Comparison of ENCODE assay signal across 16 cellular contexts in the genomic region with DNA sequence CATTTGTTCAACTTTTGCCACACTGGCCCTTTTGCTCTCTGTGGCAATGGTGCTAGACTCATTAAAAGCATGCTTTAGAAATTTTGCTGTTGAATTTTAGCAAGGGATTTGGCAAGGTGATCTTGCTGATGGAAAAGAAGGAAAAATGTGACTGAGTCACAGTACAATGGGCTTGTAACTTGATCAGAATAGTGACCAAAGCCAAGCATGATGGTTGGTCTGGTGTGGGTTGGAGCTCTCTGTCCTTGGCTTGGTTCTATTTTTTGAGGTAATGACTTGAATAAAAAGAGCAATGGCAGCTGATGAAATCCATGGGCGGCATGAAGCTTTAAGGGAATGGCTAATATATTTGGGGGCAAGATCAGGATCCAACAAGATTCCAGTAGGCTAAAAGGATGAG.
A peak's percentile ranks its signal among the peaks of the same experiment; 100 is the strongest.
DNase-seq lines count a peak whose midpoint lies in the region; ATAC-seq, FAIRE-seq and TF ChIP-seq lines count a peak whose summit lies in the region.
"Had no signal": no experiment of that assay in that cellular context is flagged by ENCODE, and none has a peak within 500 bp of the region (broad histone marks: within the 10 kb centered on the region; RNA-seq: fewer than 3 reads in every experiment).

No MANE protein-coding gene starts in this region.

- H3K79me1 ChIP-seq in mesenchymal stem cell (replicated peaks; ENCODE audit: low read length, poor library complexity, severe bottlenecking) (no peaks in the 10 kb centered on the region), neuronal stem cell (ENCODE audit: low read depth, low read length) (no peaks in the 10 kb centered on the region)

- FAIRE-seq in A549 (lab: Jason Lieb, UNC) (peak; percentile 18), GM19239 (lab: Jason Lieb, UNC) (no peak)
- FAIRE-seq: H54, HTR-8/SVneo had no signal

- no peak overlapping the region for H2BK5ac ChIP-seq in mesenchymal stem cell (ENCODE audit: low read depth, low read length, poor library complexity, severe bottlenecking)
- no peak overlapping the region for H2BK5ac ChIP-seq in neuronal stem cell (ENCODE audit: low read length)

- CTCF ChIA-PET in A549 (lab: Yijun Ruan, JAX), result interaction anchor here (1.4 to 3.5 kb wide), 3 partner anchors 9 to 19 kb away, joined by 5 to 24 read pairs (median 10); no protein-coding TSS in a partner anchor
- CTCF ChIA-PET in activated CD4-positive, alpha-beta T cell treated with anti-CD3 and anti-CD28 coated beads, Interleukin-2, amount 10 ng/mL, durations not matched to agents 7 days and 5 days (lab: Charles Lee), result no interaction called here

- no peak overlapping the region for H2AK5ac ChIP-seq in mesenchymal stem cell (ENCODE audit: low read length, severe bottlenecking)
- H2AK5ac ChIP-seq in neuronal stem cell (ENCODE audit: low read depth, low read length), result no peak overlapping the region

- in situ Hi-C loops in GM13976 (cut with MboI; ENCODE audit: low sequenced_read_pairs, unreplicated experiment), result no loop called here

- H3K4me1 ChIP-seq in A549, result peaks cover 8% of the 10 kb centered on the region; the same call in 1 of the 3 replicates
- peaks cover 2% of the 10 kb centered on the region for H3K4me1 ChIP-seq in mesenchymal stem cell (ENCODE audit: control insufficient read depth, insufficient read depth, low read depth, low read length)
- peaks cover 71% of the 10 kb centered on the region for H3K4me1 ChIP-seq in psoas muscle
- H3K4me1 ChIP-seq in neuronal stem cell (ENCODE audit: control insufficient read depth in 2 of 2, insufficient read depth in 1 of 2, low read depth in 1 of 2, low read length in 2 of 2), result peaks cover 0 to 15% of the 10 kb centered on the region in 2 donors

- H3K9me3 ChIP-seq in A549, result no peaks in the 10 kb centered on the region
- H3K9me3 ChIP-seq in mesenchymal stem cell (ENCODE audit: control insufficient read depth, low read length), result no peaks in the 10 kb centered on the region
- H3K9me3 ChIP-seq in psoas muscle, result no peaks in the 10 kb centered on the region
- H3K9me3 ChIP-seq in neuronal stem cell (replicated peaks in 1 of 2; ENCODE audit: control insufficient read depth in 2 of 2, insufficient read depth in 1 of 2, low read depth in 1 of 2, low read length in 2 of 2), result peaks cover 0 to 2% of the 10 kb centered on the region in 2 donors
- H3K9me3 ChIP-seq: BLaER1 treated with 17β-estradiol and CSF1 and Interleukin-3, amounts not matched to agents 10 nM and 100 nM had no signal

- TF ChIP-seq POLR2A in A549 (IDR thresholded peaks at IDR 0.05; ENCODE audit: low read length), result no peak

- H3K36me3 Mint-ChIP-seq in brain, result no peaks in the 10 kb centered on the region
- H3K36me3 Mint-ChIP-seq in activated CD4-positive, alpha-beta T cell treated with anti-CD3 and anti-CD28 coated beads, Interleukin-2, amount 10 ng/mL, durations not matched to agents 7 days and 5 days (ENCODE audit: low read depth), result no peaks in the 10 kb centered on the region
- H3K36me3 Mint-ChIP-seq: CD4-positive, CD25-positive, alpha-beta regulatory T cell had no signal

- H2BK120ac ChIP-seq in mesenchymal stem cell (ENCODE audit: low read depth, low read length), result no peak overlapping the region
- no peak overlapping the region for H2BK120ac ChIP-seq in neuronal stem cell (ENCODE audit: low read depth, low read length)

- ATAC-seq in A549 (no peak), psoas muscle (peak in 2 of 4 donors; percentile 22 to 26)
- ATAC-seq: HCT116 had no signal

- H3K18ac ChIP-seq in mesenchymal stem cell (ENCODE audit: low read depth in 1 of 2, low read length in 2 of 2) (peak overlapping the region; percentile 28 to 45), neuronal stem cell (ENCODE audit: low read length) (no peak overlapping the region)

- POLR2A ChIA-PET in A549 (lab: Yijun Ruan, JAX), result no interaction called here
- POLR2A ChIA-PET in activated CD4-positive, alpha-beta T cell treated with anti-CD3 and anti-CD28 coated beads, Interleukin-2, amount 10 ng/mL, durations not matched to agents 7 days and 5 days (lab: Charles Lee), result no interaction called here

- H3K27ac Mint-ChIP-seq in brain, result peak overlapping the region in 3 of 5 experiments; percentile 21 to 59 (median 32)
- H3K27ac Mint-ChIP-seq in activated CD4-positive, alpha-beta T cell treated with anti-CD3 and anti-CD28 coated beads, Interleukin-2, amount 10 ng/mL, durations not matched to agents 7 days and 5 days, result no peak overlapping the region
- H3K27ac Mint-ChIP-seq: CD4-positive, CD25-positive, alpha-beta regulatory T cell had no signal

- TF ChIP-seq EP300 in A549 (IDR thresholded peaks at IDR 0.05), result no peak

- H3K23ac ChIP-seq in mesenchymal stem cell (ENCODE audit: low read length in 2 of 2), result no peak overlapping the region
- no peak overlapping the region for H3K23ac ChIP-seq in neuronal stem cell (ENCODE audit: low read depth, low read length, poor library complexity)

- H2AFZ ChIP-seq in mesenchymal stem cell (ENCODE audit: low read depth, low read length) (no peak overlapping the region), neuronal stem cell (ENCODE audit: low read length) (no peak overlapping the region)

- H4K8ac ChIP-seq in mesenchymal stem cell (ENCODE audit: low read length) (no peak overlapping the region), neuronal stem cell (ENCODE audit: low read depth, low read length) (no peak overlapping the region)

- no peak overlapping the region for H3K27ac ChIP-seq in A549
- H3K27ac ChIP-seq in mesenchymal stem cell (ENCODE audit: low read length, poor library complexity, severe bottlenecking), result no peak overlapping the region
- peak overlapping the region; percentile 85 for H3K27ac ChIP-seq in psoas muscle
- no peak overlapping the region for H3K27ac ChIP-seq in neuronal stem cell (replicated peaks; ENCODE audit: low read length)
- H3K27ac ChIP-seq: 22Rv1; BLaER1 treated with 17β-estradiol and CSF1 and Interleukin-3, amounts not matched to agents 10 nM and 100 nM had no signal

- H3K9me3 Mint-ChIP-seq in brain, result peaks cover 0 to 3% (median 0%) of the 10 kb centered on the region in 5 experiments
- H3K9me3 Mint-ChIP-seq in activated CD4-positive, alpha-beta T cell treated with anti-CD3 and anti-CD28 coated beads, Interleukin-2, amount 10 ng/mL, durations not matched to agents 7 days and 5 days, result no peaks in the 10 kb centered on the region
- H3K9me3 Mint-ChIP-seq: CD4-positive, CD25-positive, alpha-beta regulatory T cell had no signal

- peak overlapping the region; percentile 29 to 89 for H2BK12ac ChIP-seq in mesenchymal stem cell (ENCODE audit: low read length in 2 of 2)
- no peak overlapping the region for H2BK12ac ChIP-seq in neuronal stem cell (ENCODE audit: low read length)

- 100% methylated on average over 1 of the region's 1 CpG for WGBS in A549 (ENCODE audit: missing lambda C conversion rate)
- 100% methylated on average over 1 of the region's 1 CpG for WGBS in mesenchymal stem cell
- 26 to 55% (median 39%) methylated on average over 1 of the region's 1 CpG for WGBS in psoas muscle, 3 donors
- WGBS in neuronal stem cell (ENCODE audit: extremely low coverage in 2 of 2, insufficient read length in 2 of 2, insufficient replicate concordance in 1 of 2), 2 donors, result no CpG with 5 or more reads among the region's 1 CpG

- no peak for TF ChIP-seq RAD21 in A549 (conservative IDR thresholded peaks at IDR 0.05 in 1 of 2, IDR thresholded peaks at IDR 0.05 in 1 of 2)

- no peak overlapping the region for H3K4me3 Mint-ChIP-seq in brain
- no peak overlapping the region for H3K4me3 Mint-ChIP-seq in activated CD4-positive, alpha-beta T cell treated with anti-CD3 and anti-CD28 coated beads, Interleukin-2, amount 10 ng/mL, durations not matched to agents 7 days and 5 days
- H3K4me3 Mint-ChIP-seq: CD4-positive, CD25-positive, alpha-beta regulatory T cell had no signal

- H3K4ac ChIP-seq in mesenchymal stem cell (ENCODE audit: low read depth in 1 of 2, low read length in 2 of 2) (peak overlapping the region in 1 of 2 experiments; percentile 55), neuronal stem cell (ENCODE audit: low read length) (no peak overlapping the region)

- H2BK15ac ChIP-seq in mesenchymal stem cell (ENCODE audit: low read depth, poor library complexity, severe bottlenecking) (no peak overlapping the region), neuronal stem cell (ENCODE audit: low read length) (no peak overlapping the region)

- no peak for DNase-seq in A549 (ENCODE audit: low read depth in 1 of 2, low spot score in 1 of 2)
- DNase-seq in mesenchymal stem cell, result no peak
- no peak for DNase-seq in psoas muscle
- no peak for DNase-seq in GM13976 (ENCODE audit: low spot score)
- DNase-seq in GM19239 (ENCODE audit: insufficient read length, low spot score), result no peak
- DNase-seq in neuronal stem cell (ENCODE audit: low spot score), result no peak
- DNase-seq in activated CD4-positive, alpha-beta T cell treated with anti-CD3 and anti-CD28 coated beads, Interleukin-2, amount 10 ng/mL, durations not matched to agents 7 days and 5 days, result no peak
- DNase-seq: CD4-positive, CD25-positive, alpha-beta regulatory T cell; DMS53; GF-D8 had no signal

- H3K14ac ChIP-seq in mesenchymal stem cell (ENCODE audit: low read length in 2 of 2) (no peak overlapping the region), neuronal stem cell (ENCODE audit: low read length) (no peak overlapping the region)

- H3K4me3 ChIP-seq in A549, result no peak overlapping the region
- no peak overlapping the region for H3K4me3 ChIP-seq in mesenchymal stem cell (ENCODE audit: insufficient read depth in 1 of 2, low read depth in 1 of 2, low read length in 2 of 2)
- H3K4me3 ChIP-seq in psoas muscle, result peak overlapping the region; percentile 5
- H3K4me3 ChIP-seq in neuronal stem cell (ENCODE audit: low read length in 2 of 2), result no peak overlapping the region
- H3K4me3 ChIP-seq: BLaER1 treated with 17β-estradiol and CSF1 and Interleukin-3, amounts not matched to agents 10 nM and 100 nM had no signal

- H3K9ac ChIP-seq in mesenchymal stem cell (ENCODE audit: low read length), result no peak overlapping the region
- H3K9ac ChIP-seq in neuronal stem cell (ENCODE audit: low read depth, low read length, poor library complexity), result no peak overlapping the region
- H3K9ac ChIP-seq: BLaER1 treated with 17β-estradiol and CSF1 and Interleukin-3, amounts not matched to agents 10 nM and 100 nM had no signal

- peaks cover 45% of the 10 kb centered on the region for H3K4me1 Mint-ChIP-seq in brain
- no peaks in the 10 kb centered on the region for H3K4me1 Mint-ChIP-seq in activated CD4-positive, alpha-beta T cell treated with anti-CD3 and anti-CD28 coated beads, Interleukin-2, amount 10 ng/mL, durations not matched to agents 7 days and 5 days
- H3K4me1 Mint-ChIP-seq: CD4-positive, CD25-positive, alpha-beta regulatory T cell had no signal

- intact Hi-C loops in psoas muscle (cut with DNase I), result no loop called here

- H4K91ac ChIP-seq in mesenchymal stem cell (ENCODE audit: low read length), result no peak overlapping the region
- H4K91ac ChIP-seq in neuronal stem cell (ENCODE audit: low read depth, low read length, poor library complexity), result no peak overlapping the region

- H3K4me2 ChIP-seq in A549, result no peak overlapping the region
- H3K4me2 ChIP-seq in mesenchymal stem cell (ENCODE audit: low read length, poor library complexity, severe bottlenecking), result no peak overlapping the region
- H3K4me2 ChIP-seq in neuronal stem cell (ENCODE audit: insufficient read depth, low read length, poor library complexity, severe bottlenecking), result no peak overlapping the region
- H3K4me2 ChIP-seq: BLaER1 treated with 17β-estradiol and CSF1 and Interleukin-3, amounts not matched to agents 10 nM and 100 nM had no signal

- H3K36me3 ChIP-seq in mesenchymal stem cell (ENCODE audit: control insufficient read depth in 1 of 2, insufficient read depth in 2 of 2, low read depth in 1 of 2, low read length in 2 of 2) (no peaks in the 10 kb centered on the region), psoas muscle (ENCODE audit: insufficient read depth in 1 of 2, low read depth in 1 of 2) (no peaks in the 10 kb centered on the region), neuronal stem cell (replicated peaks in 1 of 2; ENCODE audit: control insufficient read depth in 2 of 2, insufficient read depth in 2 of 2, low read length in 2 of 2) (no peaks in the 10 kb centered on the region)
- H3K36me3 ChIP-seq: BLaER1 treated with 17β-estradiol and CSF1 and Interleukin-3, amounts not matched to agents 10 nM and 100 nM had no signal

- H3K27me3 Mint-ChIP-seq in brain, result no peaks in the 10 kb centered on the region
- H3K27me3 Mint-ChIP-seq in activated CD4-positive, alpha-beta T cell treated with anti-CD3 and anti-CD28 coated beads, Interleukin-2, amount 10 ng/mL, durations not matched to agents 7 days and 5 days, result peaks cover 10% of the 10 kb centered on the region

- TF ChIP-seq CTCF in A549 (IDR thresholded peaks at IDR 0.05) (no peak), brain (conservative IDR thresholded peaks at IDR 0.05) (no peak), psoas muscle (IDR thresholded peaks at IDR 0.05) (no peak), GM13976 (IDR thresholded peaks at IDR 0.05; ENCODE audit: borderline replicate concordance, control extremely low read depth, extremely low read depth, insufficient read depth, missing control alignments) (no peak)

- no peaks in the 10 kb centered on the region for H3K27me3 ChIP-seq in mesenchymal stem cell (ENCODE audit: control insufficient read depth in 1 of 2, insufficient read depth in 1 of 2, low read length in 2 of 2)
- no peaks in the 10 kb centered on the region for H3K27me3 ChIP-seq in psoas muscle (ENCODE audit: insufficient read depth in 3 of 3, low read length in 2 of 3)
- no peaks in the 10 kb centered on the region for H3K27me3 ChIP-seq in neuronal stem cell (ENCODE audit: control insufficient read depth in 3 of 3, insufficient read depth in 3 of 3, low read depth in 1 of 3, low read length in 3 of 3)
- H3K27me3 ChIP-seq: BLaER1 treated with 17β-estradiol and CSF1 and Interleukin-3, amounts not matched to agents 10 nM and 100 nM had no signal
